8 cellular contexts compared by ENCODE assay signal in the genomic region with DNA sequence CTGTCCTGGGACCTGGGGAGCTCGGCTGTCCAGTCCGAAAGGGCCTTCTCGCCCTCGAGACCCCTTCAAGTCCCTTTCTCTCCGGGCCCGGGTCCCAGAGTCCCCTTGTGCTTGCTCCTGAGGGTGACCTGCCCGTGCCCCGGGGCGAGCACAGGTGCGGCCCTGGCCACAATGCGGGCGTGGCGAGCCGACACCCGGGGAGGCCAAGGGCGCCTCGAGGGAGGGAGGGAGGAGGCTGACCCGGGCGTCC. TPM values are rescaled to one million over a fixed set of nuclear protein-coding genes. Genes with fewer than 3 reads are reported as not detected.
DNase-seq lines count a peak whose midpoint lies in the region; ATAC-seq and TF ChIP-seq lines count a peak whose summit lies in the region.

No MANE protein-coding gene starts in this region.

- H3K27me3 ChIP-seq in left lung (no peaks in the 10 kb centered on the region), thyroid gland (no peaks in the 10 kb centered on the region)

- no peaks in the 10 kb centered on the region for H3K9me3 Mint-ChIP-seq in activated CD8-positive, alpha-beta memory T cell treated with anti-CD3 and anti-CD28 coated beads, Interleukin-2, amount 10 ng/mL, durations not matched to agents 7 days and 5 days (ENCODE audit: low read depth)
- H3K9me3 Mint-ChIP-seq in activated T-helper 2 cell treated with anti-CD3 and anti-CD28 coated beads, Interferon-gamma antibody, Interleukin-2, Interleukin-4, amounts not matched to agents 10 μg/mL and 5 μg/mL and 100 μg/mL, durations not matched to agents 14 hours and 24 hours and 36 hours = no peaks in the 10 kb centered on the region

- peaks cover 20% of the 10 kb centered on the region for H3K4me1 Mint-ChIP-seq in activated CD8-positive, alpha-beta memory T cell treated with anti-CD3 and anti-CD28 coated beads, Interleukin-2, amount 10 ng/mL, durations not matched to agents 7 days and 5 days
- H3K4me1 Mint-ChIP-seq in activated T-helper 2 cell treated with anti-CD3 and anti-CD28 coated beads, Interferon-gamma antibody, Interleukin-2, Interleukin-4, amounts not matched to agents 10 μg/mL and 5 μg/mL and 100 μg/mL, durations not matched to agents 14 hours and 24 hours and 36 hours (ENCODE audit: low read depth) = peaks cover 31% of the 10 kb centered on the region

- H3K4me3 ChIP-seq in left lung (peak overlapping the region; percentile 31 to 74), thyroid gland (replicated peaks in 1 of 3) (peak overlapping the region; percentile 8 to 40 (median 39))

- 23 to 27% methylated on average over 3 to 4 of the region's 19 CpGs for WGBS in thyroid gland, 2 donors

- H3K36me3 ChIP-seq in left lung = no peaks in the 10 kb centered on the region
- H3K36me3 ChIP-seq in thyroid gland = no peaks in the 10 kb centered on the region

- intact Hi-C loops in activated T-helper 2 cell treated with anti-CD3 and anti-CD28 coated beads, Interferon-gamma antibody, Interleukin-2, Interleukin-4, amounts not matched to agents 10 μg/mL and 5 μg/mL and 100 μg/mL, durations not matched to agents 14 hours and 24 hours and 36 hours (cut with micrococcal nuclease) = loop anchor here (2.0 to 10.0 kb wide), 4 partner anchors 138 to 313 kb away; a partner anchor contains a TSS
- intact Hi-C loops in left lung (cut with DNase I) (no loop called here), thyroid gland (cut with DNase I) (no loop called here)

- peak overlapping the region; percentile 45 for H3K27ac Mint-ChIP-seq in activated CD8-positive, alpha-beta memory T cell treated with anti-CD3 and anti-CD28 coated beads, Interleukin-2, amount 10 ng/mL, durations not matched to agents 7 days and 5 days
- H3K27ac Mint-ChIP-seq in activated T-helper 2 cell treated with anti-CD3 and anti-CD28 coated beads, Interferon-gamma antibody, Interleukin-2, Interleukin-4, amounts not matched to agents 10 μg/mL and 5 μg/mL and 100 μg/mL, durations not matched to agents 14 hours and 24 hours and 36 hours = no peak overlapping the region

- peaks cover 9% of the 10 kb centered on the region for H3K27me3 Mint-ChIP-seq in activated CD8-positive, alpha-beta memory T cell treated with anti-CD3 and anti-CD28 coated beads, Interleukin-2, amount 10 ng/mL, durations not matched to agents 7 days and 5 days
- peaks cover 12% of the 10 kb centered on the region for H3K27me3 Mint-ChIP-seq in activated T-helper 2 cell treated with anti-CD3 and anti-CD28 coated beads, Interferon-gamma antibody, Interleukin-2, Interleukin-4, amounts not matched to agents 10 μg/mL and 5 μg/mL and 100 μg/mL, durations not matched to agents 14 hours and 24 hours and 36 hours (ENCODE audit: low read depth)

- TF ChIP-seq CTCF in left lung (IDR thresholded peaks at IDR 0.05) (no peak), thyroid gland (IDR thresholded peaks at IDR 0.05) (no peak)

- peak overlapping the region; percentile 58 for H3K4me3 Mint-ChIP-seq in activated CD8-positive, alpha-beta memory T cell treated with anti-CD3 and anti-CD28 coated beads, Interleukin-2, amount 10 ng/mL, durations not matched to agents 7 days and 5 days
- H3K4me3 Mint-ChIP-seq in activated T-helper 2 cell treated with anti-CD3 and anti-CD28 coated beads, Interferon-gamma antibody, Interleukin-2, Interleukin-4, amounts not matched to agents 10 μg/mL and 5 μg/mL and 100 μg/mL, durations not matched to agents 14 hours and 24 hours and 36 hours (ENCODE audit: low read depth) = peak overlapping the region; percentile 65

- H3K9me3 ChIP-seq in left lung (no peaks in the 10 kb centered on the region), thyroid gland (no peaks in the 10 kb centered on the region)

- no peak for DNase-seq in activated CD8-positive, alpha-beta memory T cell treated with anti-CD3 and anti-CD28 coated beads, Interleukin-2, amount 10 ng/mL, durations not matched to agents 7 days and 5 days
- no peak for DNase-seq in activated CD8-positive, alpha-beta memory T cell treated with anti-CD3 and anti-CD28 coated beads, Interleukin-2, amount 50 U/mL, for 48 hours
- DNase-seq in activated T-helper 2 cell treated with anti-CD3 and anti-CD28 coated beads, Interferon-gamma antibody, Interleukin-2, Interleukin-4, amounts not matched to agents 10 μg/mL and 5 μg/mL and 100 μg/mL, durations not matched to agents 14 hours and 24 hours and 36 hours (ENCODE audit: low spot score) = no peak
- no peak for DNase-seq in left lung
- DNase-seq in thyroid gland = no peak
- DNase-seq in AML-193 (lab: John Stamatoyannopoulos, UW) = no peak
- no peak for DNase-seq in NCI-H526 treated with DMSO at 0.1 percent for 48 hours (lab: John Stamatoyannopoulos, UW)

- peak overlapping the region; percentile 98 for H3K27ac ChIP-seq in left lung
- peak overlapping the region; percentile 94 to 97 (median 95) for H3K27ac ChIP-seq in thyroid gland

- H3K4me1 ChIP-seq in left lung = peaks cover 10 to 38% of the 10 kb centered on the region in 2 donors
- H3K4me1 ChIP-seq in thyroid gland = peaks cover 19 to 29% of the 10 kb centered on the region in 2 donors

- no peak for TF ChIP-seq POLR2A in thyroid gland (IDR thresholded peaks at IDR 0.05)

- ATAC-seq in activated CD8-positive, alpha-beta memory T cell treated with anti-CD3 and anti-CD28 coated beads, Interleukin-2, amount 10 ng/mL, durations not matched to agents 7 days and 5 days = no peak
- no peak for ATAC-seq in left lung
- ATAC-seq in HG02852 (IDR thresholded peaks at IDR 0.05; ENCODE audit: unreplicated experiment) = no peak

- no peaks in the 10 kb centered on the region for H3K36me3 Mint-ChIP-seq in activated CD8-positive, alpha-beta memory T cell treated with anti-CD3 and anti-CD28 coated beads, Interleukin-2, amount 10 ng/mL, durations not matched to agents 7 days and 5 days
- no peaks in the 10 kb centered on the region for H3K36me3 Mint-ChIP-seq in activated T-helper 2 cell treated with anti-CD3 and anti-CD28 coated beads, Interferon-gamma antibody, Interleukin-2, Interleukin-4, amounts not matched to agents 10 μg/mL and 5 μg/mL and 100 μg/mL, durations not matched to agents 14 hours and 24 hours and 36 hours (ENCODE audit: low read depth)

- CTCF ChIA-PET in activated CD8-positive, alpha-beta memory T cell treated with anti-CD3 and anti-CD28 coated beads, Interleukin-2, amount 10 ng/mL, durations not matched to agents 7 days and 5 days (lab: Charles Lee) = interaction anchor here (0.6 to 1.6 kb wide), 3 partner anchors 60 to 785 kb away, joined by 3 to 6 read pairs (median 4); no protein-coding TSS in a partner anchor

RNA-seq across cellular contexts. Expression of a gene that starts 0.8 kb away (rescaled TPM):
- 10 to 100 TPM; 20.4 to 23.4 TPM for total RNA-seq in activated CD8-positive, alpha-beta memory T cell treated with anti-CD3 and anti-CD28 coated beads, Interleukin-2, amount 10 ng/mL, durations not matched to agents 7 days and 5 days
- 20.9 and 23.4 TPM in 2 replicates for total RNA-seq in activated T-helper 2 cell treated with anti-CD3 and anti-CD28 coated beads, Interferon-gamma antibody, Interleukin-2, Interleukin-4, amounts not matched to agents 10 μg/mL and 5 μg/mL and 100 μg/mL, durations not matched to agents 14 hours and 24 hours and 36 hours
- total RNA-seq in left lung = 10 to 100 TPM; 56.1 to 68.1 TPM
- total RNA-seq in thyroid gland = 100 to 1,000 TPM in 2 of 4 donors, 10 to 100 TPM in 2; 55.3 to 155 (median 105) TPM
